ENCODE assay signal across 21 cellular contexts in genomic region chr15:56629133-56629532, GRCh38.
"Had no signal": no experiment of that assay in that cellular context is flagged by ENCODE, and none has a peak within 500 bp of the region (broad histone marks: within the 10 kb centered on the region; RNA-seq: fewer than 3 reads in every experiment).

No MANE protein-coding gene starts in this region.

- ATAC-seq: esophagus mucosa; gastroesophageal sphincter; left ventricle myocardium superior; natural killer cell; right cardiac atrium; stimulated activated memory B cell treated with anti-CD40 and anti-IgM and Interleukin-4, amounts not matched to agents 10 μg/mL and 1 μg/mL and 100 μg/mL, for 72 hours; upper lobe of right lung had no signal

- H3K27ac ChIP-seq: gastroesophageal sphincter, ovary, spleen, tibial artery, upper lobe of right lung, vagina had no signal

- H3K27me3 ChIP-seq: gastroesophageal sphincter, ovary, spleen, tibial artery, upper lobe of right lung, vagina had no signal

- FAIRE-seq: endometrium, keratinocyte had no signal

- H3K4me1 ChIP-seq: gastroesophageal sphincter, spleen, tibial artery, upper lobe of right lung, vagina had no signal

- H3K36me3 ChIP-seq: ovary had no signal

- H3K9me3 ChIP-seq: gastroesophageal sphincter, ovary, spleen, tibial artery, upper lobe of right lung, vagina had no signal

- DNase-seq: effector memory CD4-positive, alpha-beta T cell; foreskin fibroblast; glutamatergic neuron; left ventricle myocardium superior; mammary epithelial cell; natural killer cell; nucleus accumbens; ovary; right cardiac atrium; spleen; stimulated activated CD4-positive, alpha-beta T cell treated with anti-CD3 and anti-CD28 coated beads, Interleukin-15, amount 100 ng/mL, for 24 hours; stimulated activated CD4-positive, alpha-beta T cell treated with anti-CD3 and anti-CD28 coated beads, Interleukin-1b, Interleukin-23, amount 100 ng/mL, for 48 hours; stimulated activated CD4-positive, alpha-beta T cell treated with anti-CD3 and anti-CD28 coated beads, Interleukin-4, amount 100 ng/mL, for 24 hours; tibial artery; upper lobe of right lung had no signal

- H3K4me3 ChIP-seq: gastroesophageal sphincter, ovary, spleen, tibial artery, upper lobe of right lung, vagina had no signal
